In the genomic region with DNA sequence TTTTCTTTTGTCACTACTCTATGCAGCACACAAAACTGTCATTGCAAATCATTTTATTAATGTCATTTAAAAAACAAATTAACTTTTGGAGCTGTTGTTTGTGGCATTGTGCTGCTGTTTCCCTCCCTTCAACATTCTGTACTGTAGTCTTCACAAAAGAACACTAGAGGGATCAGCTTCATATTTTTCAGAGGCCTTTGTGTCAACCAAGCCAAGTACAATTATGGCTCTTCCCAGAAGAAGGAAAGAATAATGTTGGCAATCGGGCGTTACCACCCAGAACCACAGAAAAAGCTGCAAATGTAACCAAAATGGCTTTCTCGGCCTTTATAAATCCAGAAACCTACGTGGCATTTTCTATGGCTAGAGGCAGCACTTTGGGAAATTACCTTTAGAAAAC, we compare ENCODE assay signal across 7 cellular contexts.
DNase-seq lines count a peak whose midpoint lies in the region; ATAC-seq, FAIRE-seq and TF ChIP-seq lines count a peak whose summit lies in the region.

No MANE protein-coding gene starts in this region.

- H3K4me1 Mint-ChIP-seq in naive thymus-derived CD4-positive, alpha-beta T cell: no peaks in the 10 kb centered on the region

- POLR2A ChIA-PET in naive thymus-derived CD4-positive, alpha-beta T cell (lab: Charles Lee): no interaction called here

- no peak for TF ChIP-seq POLR2A in transverse colon (IDR thresholded peaks at IDR 0.05)

- H3K36me3 Mint-ChIP-seq in naive thymus-derived CD4-positive, alpha-beta T cell: no peaks in the 10 kb centered on the region

- H3K9me3 Mint-ChIP-seq in naive thymus-derived CD4-positive, alpha-beta T cell: peaks cover 0 to 14% (median 0%) of the 10 kb centered on the region in 11 donors

- H3K4me3 ChIP-seq in LNCaP clone FGC (ENCODE audit: low read depth, low read length) (no peak overlapping the region), kidney (ENCODE audit: low read length in 2 of 2) (no peak overlapping the region), transverse colon (no peak overlapping the region)
- no peak overlapping the region for H3K4me3 ChIP-seq in naive thymus-derived CD4-positive, alpha-beta T cell (ENCODE audit: low read length)

- H3K9ac ChIP-seq in kidney (ENCODE audit: low read length in 2 of 2): no peak overlapping the region

- no peak for TF ChIP-seq EP300 in transverse colon (IDR thresholded peaks at IDR 0.05; ENCODE audit: low read depth)

- CTCF ChIA-PET in naive thymus-derived CD4-positive, alpha-beta T cell (lab: Charles Lee): no interaction called here

- in situ Hi-C loops in transverse colon (cut with MboI; ENCODE audit: low pct_ligation_motif_present in 1 of 4, low pct_unique_long_range_greater_than_20kb in 1 of 4, low sequenced_read_pairs in 3 of 4): loop anchor here in 3 of 4 donors (10.0 kb wide), 1 partner anchor 99 kb away; a partner anchor contains a TSS

- 25 to 37% methylated on average over 4 of the region's 4 CpGs for WGBS in transverse colon (ENCODE audit: low coverage in 1 of 2), 2 donors

- intact Hi-C loops in kidney (cut with DNase I): no loop called here
- intact Hi-C loops in transverse colon (cut with DNase I; ENCODE audit: low total_unique reads): loop anchor here (1.0 to 5.0 kb wide), 2 partner anchors 99 to 361 kb away; a partner anchor contains a TSS
- intact Hi-C loops in naive thymus-derived CD4-positive, alpha-beta T cell (cut with micrococcal nuclease): no loop called here

- no peaks in the 10 kb centered on the region for H3K27me3 ChIP-seq in transverse colon
- H3K27me3 ChIP-seq in naive thymus-derived CD4-positive, alpha-beta T cell (ENCODE audit: control insufficient read depth in 2 of 2, insufficient read depth in 2 of 2, low read length in 2 of 2): no peaks in the 10 kb centered on the region

- H3K27ac ChIP-seq in VCaP (no peak overlapping the region), kidney (ENCODE audit: low read depth in 2 of 2, low read length in 2 of 2) (no peak overlapping the region), transverse colon (peak overlapping the region; percentile 75 to 86 (median 79))
- no peak overlapping the region for H3K27ac ChIP-seq in naive thymus-derived CD4-positive, alpha-beta T cell (ENCODE audit: low read depth, low read length)

- H3K4me1 ChIP-seq in kidney (ENCODE audit: control insufficient read depth in 1 of 2, insufficient read depth in 1 of 2, low read depth in 1 of 2, low read length in 2 of 2) (peaks cover 6 to 8% of the 10 kb centered on the region in 2 donors), transverse colon (peaks cover 0 to 27% (median 10%) of the 10 kb centered on the region in 4 donors)
- H3K4me1 ChIP-seq in naive thymus-derived CD4-positive, alpha-beta T cell (ENCODE audit: control insufficient read depth in 2 of 2, insufficient read depth in 2 of 2, low read length in 2 of 2): no peaks in the 10 kb centered on the region

- H3K36me3 ChIP-seq in kidney (ENCODE audit: control insufficient read depth in 1 of 2, insufficient read depth in 2 of 2, low read length in 2 of 2) (no peaks in the 10 kb centered on the region), transverse colon (no peaks in the 10 kb centered on the region)
- no peaks in the 10 kb centered on the region for H3K36me3 ChIP-seq in naive thymus-derived CD4-positive, alpha-beta T cell (ENCODE audit: control insufficient read depth in 2 of 3, insufficient read depth in 3 of 3, low read length in 3 of 3)

- H3K27ac Mint-ChIP-seq in naive thymus-derived CD4-positive, alpha-beta T cell: no peak overlapping the region

- TF ChIP-seq CTCF in LNCaP clone FGC (IDR thresholded peaks at IDR 0.05; ENCODE audit: control insufficient read depth, extremely low read depth, insufficient read depth): peak; percentile 29; the same call in 1 of the 2 replicates
- TF ChIP-seq CTCF in VCaP (conservative IDR thresholded peaks at IDR 0.05): peak; percentile 67
- TF ChIP-seq CTCF in kidney (IDR thresholded peaks at IDR 0.05; ENCODE audit: borderline replicate concordance, extremely low read depth, insufficient read depth): peak; percentile 40
- peak; percentile 32 to 59 (median 41) for TF ChIP-seq CTCF in transverse colon (IDR thresholded peaks at IDR 0.05)
- TF ChIP-seq CTCF in GM10266 (IDR thresholded peaks at IDR 0.05; ENCODE audit: control insufficient read depth, insufficient read depth, low read depth, missing control alignments): no peak

- H3K9me3 ChIP-seq in kidney (ENCODE audit: control insufficient read depth in 1 of 2, low read length in 2 of 2) (no peaks in the 10 kb centered on the region), transverse colon (no peaks in the 10 kb centered on the region)
- no peaks in the 10 kb centered on the region for H3K9me3 ChIP-seq in naive thymus-derived CD4-positive, alpha-beta T cell (ENCODE audit: control insufficient read depth in 2 of 3, low read length in 3 of 3)

- H3K4me3 Mint-ChIP-seq in naive thymus-derived CD4-positive, alpha-beta T cell: no peak overlapping the region

- FAIRE-seq in kidney (lab: Jason Lieb, UNC): no peak

- peaks cover 8 to 27% (median 15%) of the 10 kb centered on the region in 5 donors for H3K27me3 Mint-ChIP-seq in naive thymus-derived CD4-positive, alpha-beta T cell

- ATAC-seq in naive thymus-derived CD4-positive, alpha-beta T cell: no peak
- no peak for ATAC-seq in HG03442 (IDR thresholded peaks at IDR 0.05; ENCODE audit: unreplicated experiment)

- DNase-seq in LNCaP clone FGC (ENCODE audit: low read depth) (no peak), kidney (no peak), transverse colon (no peak), GM10266 (ENCODE audit: extremely low spot score) (no peak)
- DNase-seq in naive thymus-derived CD4-positive, alpha-beta T cell: no peak

Comparison
In these comparisons a context has a peak if more than half of its experiments do, and no peak if none do; other contexts are left out.
1. H3K27ac ChIP-seq: peak in transverse colon (4 of 4); none in VCaP (single experiment), kidney (0 of 2) and naive thymus-derived CD4-positive, alpha-beta T cell (single experiment).